Comparison of ENCODE assay signal across 9 cellular contexts in the genomic region with DNA sequence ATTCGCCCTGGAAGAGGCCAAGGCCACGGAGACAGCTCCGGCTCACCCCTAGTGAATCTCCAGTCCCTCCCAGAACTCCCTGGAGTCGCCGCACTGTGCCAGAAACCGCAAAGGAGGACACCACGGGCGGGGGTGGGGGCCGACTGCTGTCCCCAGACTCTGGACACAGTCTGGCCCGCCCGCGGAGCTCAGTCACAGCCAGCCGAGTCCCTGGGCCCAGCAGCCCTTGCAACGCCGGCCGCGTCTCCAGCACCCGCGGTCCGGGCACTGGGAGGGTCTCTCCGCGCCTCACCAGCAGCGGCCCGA. TPM values are rescaled to one million over a fixed set of nuclear protein-coding genes. Genes with fewer than 3 reads are reported as not detected.
DNase-seq lines count a peak whose midpoint lies in the region; ATAC-seq, FAIRE-seq and TF ChIP-seq lines count a peak whose summit lies in the region.
"Had no signal": no experiment of that assay in that cellular context is flagged by ENCODE, and none has a peak within 500 bp of the region (broad histone marks: within the 10 kb centered on the region; RNA-seq: fewer than 3 reads in every experiment).

No MANE protein-coding gene starts in this region.

- H2AFZ ChIP-seq in PC-3 (ENCODE audit: low read length) = peak overlapping the region; percentile 96

- H3F3A ChIP-seq in PC-3 (ENCODE audit: low read length, unreplicated experiment) = no peaks in the 10 kb centered on the region

- H3K27ac ChIP-seq in PC-3 (ENCODE audit: low read length) (peak overlapping the region; percentile 65), lung (ENCODE audit: low read depth in 1 of 2, low read length in 1 of 2) (peak overlapping the region; percentile 85 to 95), transverse colon (peak overlapping the region; percentile 95 to 99 (median 96))

- no peaks in the 10 kb centered on the region for H3K9me3 Mint-ChIP-seq in CD14-positive monocyte

- H4K20me1 ChIP-seq in PC-3 (ENCODE audit: low read length) = no peaks in the 10 kb centered on the region

- intact Hi-C loops in CD14-positive monocyte (cut with micrococcal nuclease) = loop anchor here (5.0 kb wide), 3 partner anchors 34 to 46 kb away; partner anchors contain the start of genes KLHDC3 (in 2 of the 2) and MEA1 (in 2 of the 2)
- intact Hi-C loops in PC-3 (cut with micrococcal nuclease) = no loop called here
- intact Hi-C loops in transverse colon (cut with DNase I; ENCODE audit: low total_unique reads) = no loop called here

- peaks cover 30% of the 10 kb centered on the region for H3K4me1 Mint-ChIP-seq in CD14-positive monocyte

- peaks cover 42% of the 10 kb centered on the region for H3K79me2 ChIP-seq in PC-3 (ENCODE audit: low read length)

- H3K4me2 ChIP-seq in PC-3 (ENCODE audit: low read length) = peak overlapping the region; percentile 95

- H3K4me3 ChIP-seq in PC-3 (ENCODE audit: low read length) = peak overlapping the region; percentile 93
- H3K4me3 ChIP-seq in choroid plexus epithelial cell (ENCODE audit: low read depth, low read length) = peak overlapping the region; percentile 82
- peak overlapping the region; percentile 92 for H3K4me3 ChIP-seq in lung
- H3K4me3 ChIP-seq in transverse colon = peak overlapping the region; percentile 53 to 99 (median 89)

- peaks cover 4 to 18% of the 10 kb centered on the region in 2 donors for H3K36me3 Mint-ChIP-seq in CD14-positive monocyte

- CTCF ChIA-PET in PC-3 (lab: Charles Lee) = interaction anchor here (0.5 kb wide), 1 partner anchor 71 kb away, joined by 3 read pairs; no protein-coding TSS in a partner anchor

- H3K9ac ChIP-seq in PC-3 (ENCODE audit: low read length) = peak overlapping the region; percentile 91

- no TSS peak for BruUV-seq in PC-3 (replicated peaks; lab: Mats Ljungman, UMichigan)

- peak overlapping the region; percentile 86 to 91 for H3K4me3 Mint-ChIP-seq in CD14-positive monocyte

- no peaks in the 10 kb centered on the region for H3K27me3 Mint-ChIP-seq in CD14-positive monocyte (ENCODE audit: low read depth in 3 of 3)

- FAIRE-seq in GM19239 (lab: Jason Lieb, UNC) = no peak

- DNase-seq in CD14-positive monocyte (ENCODE audit: low spot score) (no peak), H4 (ENCODE audit: low spot score) (peak; percentile 14), PC-3 (peak; percentile 32), choroid plexus epithelial cell (ENCODE audit: low read depth) (peak; percentile 18), lung (ENCODE audit: low spot score) (no peak), transverse colon (peak; percentile 51), GM19239 (ENCODE audit: insufficient read length, low spot score) (no peak), epidermal melanocyte (ENCODE audit: insufficient read length, low spot score) (no peak)

- in situ Hi-C loops in transverse colon (cut with MboI; ENCODE audit: low pct_ligation_motif_present in 1 of 4, low pct_unique_long_range_greater_than_20kb in 1 of 4, low sequenced_read_pairs in 3 of 4) = no loop called here

- no peaks in the 10 kb centered on the region for H3K9me2 ChIP-seq in PC-3 (replicated peaks; ENCODE audit: low read length)

- H3K27ac Mint-ChIP-seq in CD14-positive monocyte = peak overlapping the region in 6 of 7 donors; percentile 57 to 92 (median 88)

- no peaks in the 10 kb centered on the region for H3K9me3 ChIP-seq in PC-3 (ENCODE audit: low read length)
- H3K9me3 ChIP-seq in lung (ENCODE audit: control insufficient read depth in 2 of 2, insufficient read depth in 1 of 2, low read length in 1 of 2) = no peaks in the 10 kb centered on the region
- no peaks in the 10 kb centered on the region for H3K9me3 ChIP-seq in transverse colon

- no peak for TF ChIP-seq CTCF in CD14-positive monocyte (IDR thresholded peaks at IDR 0.05)
- no peak for TF ChIP-seq CTCF in PC-3 (conservative IDR thresholded peaks at IDR 0.05; ENCODE audit: low read depth, low read length)
- TF ChIP-seq CTCF in choroid plexus epithelial cell (conservative IDR thresholded peaks at IDR 0.05; ENCODE audit: low read depth, low read length) = no peak
- no peak for TF ChIP-seq CTCF in lung (IDR thresholded peaks at IDR 0.05; ENCODE audit: control extremely low read depth, extremely low read depth)
- TF ChIP-seq CTCF in transverse colon (IDR thresholded peaks at IDR 0.05) = no peak

- no peak for TF ChIP-seq EP300 in transverse colon (IDR thresholded peaks at IDR 0.05; ENCODE audit: low read depth)

- POLR2A ChIA-PET in PC-3 (lab: Charles Lee; ENCODE audit: unreplicated experiment) = interaction anchor here (0.6 kb wide), 1 partner anchor 17 kb away, joined by 6 read pairs; no protein-coding TSS in a partner anchor

- no peak for TF ChIP-seq POLR2A in transverse colon (IDR thresholded peaks at IDR 0.05)

- H3K36me3 ChIP-seq in PC-3 (ENCODE audit: low read depth, low read length) = no peaks in the 10 kb centered on the region
- H3K36me3 ChIP-seq in lung (ENCODE audit: control insufficient read depth in 2 of 2, insufficient read depth in 2 of 2, low read length in 2 of 2) = peaks cover 0 to 5% of the 10 kb centered on the region in 2 donors
- H3K36me3 ChIP-seq in transverse colon = no peaks in the 10 kb centered on the region

- H3K27me3 ChIP-seq in PC-3 (ENCODE audit: low read length) (no peaks in the 10 kb centered on the region), lung (ENCODE audit: control insufficient read depth, insufficient read depth) (no peaks in the 10 kb centered on the region), transverse colon (no peaks in the 10 kb centered on the region)

- H3K4me1 ChIP-seq in PC-3 (ENCODE audit: insufficient read depth, low read length) = peaks cover 13% of the 10 kb centered on the region
- peaks cover 6 to 10% of the 10 kb centered on the region in 2 donors for H3K4me1 ChIP-seq in lung (ENCODE audit: control insufficient read depth in 2 of 2, insufficient read depth in 2 of 2, low read length in 2 of 2)
- peaks cover 10 to 32% (median 20%) of the 10 kb centered on the region in 4 donors for H3K4me1 ChIP-seq in transverse colon

- ATAC-seq in PC-3 = peak; percentile 50
- ATAC-seq in lung (ENCODE audit: insufficient read depth, low FRiP score) = peak; percentile 4

- 0% methylated on average over 20 to 24 of the region's 24 CpGs for WGBS in lung, 2 donors
- 0% methylated on average over 6 of the region's 24 CpGs; no CpG with 5 or more reads in 1 of the 2 donors for WGBS in transverse colon (ENCODE audit: low coverage in 1 of 2), 2 donors

RNA-seq across cellular contexts. Expression of gene PEX6, which starts 0.5 kb away (rescaled TPM):
- polyA plus RNA-seq in CD14-positive monocyte (10 to 100 TPM; 15.5 to 16.2 TPM), lung (1 to 10 TPM; 8.8 to 9.6 TPM)
- 39.2 and 45.8 TPM in 2 replicates for total RNA-seq in H4 (2014; rRNA removed; shearing (Covaris generic))
- total RNA-seq in PC-3 (2014; rRNA removed) (35.9 and 40.8 TPM in 2 replicates), lung (10 to 100 TPM; 17.9 to 22.9 TPM), transverse colon (10 to 100 TPM; 17.2 to 50.0 (median 33.2) TPM)

RNA-seq across cellular contexts. Expression of gene PPP2R5D, which starts 5.9 kb away (rescaled TPM):
- polyA plus RNA-seq in CD14-positive monocyte (10 to 100 TPM; 10.3 to 14.9 TPM), lung (10 to 100 TPM; 19.0 to 19.8 TPM)
- 61.1 and 70.8 TPM in 2 replicates for total RNA-seq in H4 (2014; rRNA removed; shearing (Covaris generic))
- total RNA-seq in PC-3 (2014; rRNA removed) (54.1 and 55.6 TPM in 2 replicates), lung (10 to 100 TPM; 24.1 to 26.8 TPM), transverse colon (10 to 100 TPM; 38.0 to 87.5 (median 52.9) TPM)

RNA-seq across cellular contexts. Expression of gene GNMT, which starts 17.9 kb away (rescaled TPM):
- polyA plus RNA-seq in CD14-positive monocyte (under 1 TPM; 0.17 to 0.31 TPM), lung (1 to 10 TPM; 1.3 to 4.5 TPM)
- not detected in 2 replicates for total RNA-seq in H4 (2014; rRNA removed; shearing (Covaris generic))
- total RNA-seq in PC-3 (2014; rRNA removed) (0.47 and 1.2 TPM in 2 replicates), lung (1 to 10 TPM; 1.0 to 3.0 TPM), transverse colon (under 1 TPM in 1 of 4 donors, not detected in 3; 0.68 TPM)
- total RNA-seq: NCI-H460 had no signal

RNA-seq across cellular contexts. Expression of gene MEA1, which starts 35.3 kb away (rescaled TPM):
- polyA plus RNA-seq in CD14-positive monocyte (10 to 100 TPM; 58.8 to 59.6 TPM), lung (100 to 1,000 TPM in 1 of 2 donors, 10 to 100 TPM in 1; 63.2 to 113 TPM)
- total RNA-seq in H4 (2014; rRNA removed; shearing (Covaris generic)) = 154 and 171 TPM in 2 replicates
- total RNA-seq in PC-3 (2014; rRNA removed) (131 and 146 TPM in 2 replicates), lung (10 to 100 TPM; 32.5 to 47.2 TPM), transverse colon (10 to 100 TPM; 21.7 to 54.2 (median 37.3) TPM)

RNA-seq across cellular contexts. Expression of gene KLHDC3, which starts 35.6 kb away (rescaled TPM):
- polyA plus RNA-seq in CD14-positive monocyte (100 to 1,000 TPM; 106 to 141 TPM), lung (10 to 100 TPM; 52.7 to 74.4 TPM)
- 77.4 and 95.0 TPM in 2 replicates for total RNA-seq in H4 (2014; rRNA removed; shearing (Covaris generic))
- total RNA-seq in PC-3 (2014; rRNA removed) (68.9 and 76.0 TPM in 2 replicates), lung (10 to 100 TPM; 46.3 to 56.4 TPM), transverse colon (10 to 100 TPM; 54.6 to 67.3 (median 63.2) TPM)

Comparison
In these comparisons a context has a peak if more than half of its experiments do, and no peak if none do; other contexts are left out.
1. DNase-seq: peak in H4 (single experiment), PC-3 (single experiment), choroid plexus epithelial cell (single experiment) and transverse colon (single experiment); none in CD14-positive monocyte (single experiment), lung (single experiment), GM19239 (single experiment) and epidermal melanocyte (single experiment).
2. intact Hi-C loops: an anchor here in CD14-positive monocyte (5.0 kb wide); none called in PC-3 and transverse colon.
3. Peak in every context shown above with its lines, with median percentiles within 50 percentile points of each other: H3K27ac ChIP-seq and H3K4me3 ChIP-seq.